ENCODE assay signal across 1 cellular context in genomic region chr9:137114613-137115393, GRCh38.
TF ChIP-seq lines count a peak whose summit lies in the region.

TSS of gene DPP7 (minus strand) at chr9:137114733. CDS start at chr9:137114713, 20 bp downstream.

TF ChIP-seq in K562, 482 proteins besides CTCF, POLR2A, EP300 and RAD21 (continued from another document and continues in another):
- TF ChIP-seq, protein P1, sequence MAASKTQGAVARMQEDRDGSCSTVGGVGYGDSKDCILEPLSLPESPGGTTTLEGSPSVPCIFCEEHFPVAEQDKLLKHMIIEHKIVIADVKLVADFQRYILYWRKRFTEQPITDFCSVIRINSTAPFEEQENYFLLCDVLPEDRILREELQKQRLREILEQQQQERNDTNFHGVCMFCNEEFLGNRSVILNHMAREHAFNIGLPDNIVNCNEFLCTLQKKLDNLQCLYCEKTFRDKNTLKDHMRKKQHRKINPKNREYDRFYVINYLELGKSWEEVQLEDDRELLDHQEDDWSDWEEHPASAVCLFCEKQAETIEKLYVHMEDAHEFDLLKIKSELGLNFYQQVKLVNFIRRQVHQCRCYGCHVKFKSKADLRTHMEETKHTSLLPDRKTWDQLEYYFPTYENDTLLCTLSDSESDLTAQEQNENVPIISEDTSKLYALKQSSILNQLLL (CRISPR knock-in tag; IDR thresholded peaks at IDR 0.05; ENCODE audit: borderline replicate concordance): no peak
- no peak for TF ChIP-seq SP2 (IDR thresholded peaks at IDR 0.05; ENCODE audit: extremely low read depth, low read depth, low read length, poor library complexity, severe bottlenecking)
- TF ChIP-seq ZNF280A (IDR thresholded peaks at IDR 0.05; ENCODE audit: low read depth, partially characterized antibody): no peak
- TF ChIP-seq FOXJ2 (tag; IDR thresholded peaks at IDR 0.05): 0 out of 2 replicates have a peak, but pooled peaks have one; percentile 22
- TF ChIP-seq ZNF175 (CRISPR knock-in tag; IDR thresholded peaks at IDR 0.05; ENCODE audit: low read depth): no peak
- TF ChIP-seq PTBP1 (IDR thresholded peaks at IDR 0.05; ENCODE audit: low read depth, low read length): no peak
- no peak for TF ChIP-seq CREB3 (tag; conservative IDR thresholded peaks at IDR 0.05; ENCODE audit: low read depth)
- no peak for TF ChIP-seq CEBPB (tag; IDR thresholded peaks at IDR 0.05)
- TF ChIP-seq BACH1 (tag; IDR thresholded peaks at IDR 0.05): no peak
- TF ChIP-seq SRSF9 (IDR thresholded peaks at IDR 0.05; ENCODE audit: borderline replicate concordance, low read depth, low read length): no peak
- no peak for TF ChIP-seq SETDB1 (IDR thresholded peaks at IDR 0.05; ENCODE audit: low read length)
- no peak for TF ChIP-seq OTX1 (CRISPR knock-in tag; IDR thresholded peaks at IDR 0.05)
- no peak for TF ChIP-seq TAF1 (IDR thresholded peaks at IDR 0.05; ENCODE audit: control insufficient read depth, extremely low read depth, insufficient read depth, low read length, severe bottlenecking)
- no peak for TF ChIP-seq SRSF7 (optimal IDR thresholded peaks at IDR 0.05; ENCODE audit: low read depth, low read length)
- no peak for TF ChIP-seq RBM25 (IDR thresholded peaks at IDR 0.05; ENCODE audit: low read depth, low read length, severe bottlenecking)
- TF ChIP-seq, protein P2, sequence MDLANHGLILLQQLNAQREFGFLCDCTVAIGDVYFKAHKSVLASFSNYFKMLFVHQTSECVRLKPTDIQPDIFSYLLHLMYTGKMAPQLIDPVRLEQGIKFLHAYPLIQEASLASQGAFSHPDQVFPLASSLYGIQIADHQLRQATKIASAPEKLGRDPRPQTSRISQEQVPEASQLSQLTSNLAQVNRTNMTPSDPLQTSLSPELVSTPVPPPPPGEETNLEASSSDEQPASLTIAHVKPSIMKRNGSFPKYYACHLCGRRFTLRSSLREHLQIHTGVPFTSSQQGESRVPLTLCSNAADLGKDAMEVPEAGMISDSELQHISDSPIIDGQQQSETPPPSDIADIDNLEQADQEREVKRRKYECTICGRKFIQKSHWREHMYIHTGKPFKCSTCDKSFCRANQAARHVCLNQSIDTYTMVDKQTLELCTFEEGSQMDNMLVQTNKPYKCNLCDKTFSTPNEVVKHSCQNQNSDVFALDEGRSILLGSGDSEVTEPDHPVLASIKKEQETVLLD (IDR thresholded peaks at IDR 0.05): 0 out of 2 replicates have a peak, but pooled peaks have one; percentile 22
- TF ChIP-seq SNIP1 (IDR thresholded peaks at IDR 0.05; ENCODE audit: low read depth): no peak
- TF ChIP-seq POLR2G (IDR thresholded peaks at IDR 0.05; ENCODE audit: low read depth, low read length): peak; percentile 80
- no peak for TF ChIP-seq TCF15 (CRISPR knock-in tag; IDR thresholded peaks at IDR 0.05)
- no peak for TF ChIP-seq NELFE (IDR thresholded peaks at IDR 0.05; ENCODE audit: insufficient read depth, insufficient read length)
- TF ChIP-seq ZNF785 (CRISPR knock-in tag; IDR thresholded peaks at IDR 0.05): no peak
- TF ChIP-seq, protein P3, sequence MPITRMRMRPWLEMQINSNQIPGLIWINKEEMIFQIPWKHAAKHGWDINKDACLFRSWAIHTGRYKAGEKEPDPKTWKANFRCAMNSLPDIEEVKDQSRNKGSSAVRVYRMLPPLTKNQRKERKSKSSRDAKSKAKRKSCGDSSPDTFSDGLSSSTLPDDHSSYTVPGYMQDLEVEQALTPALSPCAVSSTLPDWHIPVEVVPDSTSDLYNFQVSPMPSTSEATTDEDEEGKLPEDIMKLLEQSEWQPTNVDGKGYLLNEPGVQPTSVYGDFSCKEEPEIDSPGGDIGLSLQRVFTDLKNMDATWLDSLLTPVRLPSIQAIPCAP (CRISPR knock-in tag; IDR thresholded peaks at IDR 0.05; ENCODE audit: borderline replicate concordance): no peak
- no peak for TF ChIP-seq BRF1 (IDR thresholded peaks at IDR 0.05; ENCODE audit: borderline replicate concordance, extremely low read depth, insufficient read length)
- TF ChIP-seq CREBBP (IDR thresholded peaks at IDR 0.05; ENCODE audit: low read depth, low read length): no peak
- TF ChIP-seq NFXL1 (CRISPR knock-in tag; IDR thresholded peaks at IDR 0.05): no peak
- no peak for TF ChIP-seq HCFC1 (IDR thresholded peaks at IDR 0.05; ENCODE audit: low read depth, low read length)
- TF ChIP-seq, protein P4, sequence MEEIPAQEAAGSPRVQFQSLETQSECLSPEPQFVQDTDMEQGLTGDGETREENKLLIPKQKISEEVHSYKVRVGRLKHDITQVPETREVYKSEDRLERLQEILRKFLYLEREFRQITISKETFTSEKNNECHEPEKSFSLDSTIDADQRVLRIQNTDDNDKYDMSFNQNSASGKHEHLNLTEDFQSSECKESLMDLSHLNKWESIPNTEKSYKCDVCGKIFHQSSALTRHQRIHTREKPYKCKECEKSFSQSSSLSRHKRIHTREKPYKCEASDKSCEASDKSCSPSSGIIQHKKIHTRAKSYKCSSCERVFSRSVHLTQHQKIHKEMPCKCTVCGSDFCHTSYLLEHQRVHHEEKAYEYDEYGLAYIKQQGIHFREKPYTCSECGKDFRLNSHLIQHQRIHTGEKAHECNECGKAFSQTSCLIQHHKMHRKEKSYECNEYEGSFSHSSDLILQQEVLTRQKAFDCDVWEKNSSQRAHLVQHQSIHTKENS (CRISPR knock-in tag; IDR thresholded peaks at IDR 0.05): no peak
- no peak for TF ChIP-seq ZNF77 (CRISPR knock-in tag; IDR thresholded peaks at IDR 0.05)
- TF ChIP-seq TFE3 (CRISPR knock-in tag; IDR thresholded peaks at IDR 0.05): peak; percentile 79
- no peak for TF ChIP-seq PPARD (CRISPR knock-in tag; IDR thresholded peaks at IDR 0.05)
- TF ChIP-seq LEF1 (IDR thresholded peaks at IDR 0.05): no peak
- TF ChIP-seq CTBP1 (IDR thresholded peaks at IDR 0.05; ENCODE audit: borderline replicate concordance): peak; percentile 81; the same call in 1 of the 2 replicates
- TF ChIP-seq NUFIP1 (IDR thresholded peaks at IDR 0.05; ENCODE audit: partially characterized antibody): no peak
- no peak for TF ChIP-seq SMARCA5 (IDR thresholded peaks at IDR 0.05)
- TF ChIP-seq LCOR (CRISPR knock-in tag; IDR thresholded peaks at IDR 0.05): no peak
- TF ChIP-seq KLF10 (CRISPR knock-in tag; IDR thresholded peaks at IDR 0.05): no peak
- TF ChIP-seq ARID1B (IDR thresholded peaks at IDR 0.05): no peak
- TF ChIP-seq ZNF76 (CRISPR knock-in tag; IDR thresholded peaks at IDR 0.05; ENCODE audit: borderline replicate concordance): no peak
- TF ChIP-seq HNRNPH1 (optimal IDR thresholded peaks at IDR 0.05; ENCODE audit: low read depth, low read length): no peak
- no peak for TF ChIP-seq ZNF41 (CRISPR knock-in tag; conservative IDR thresholded peaks at IDR 0.05)
- no peak for TF ChIP-seq HEY1 (CRISPR knock-in tag; IDR thresholded peaks at IDR 0.05; ENCODE audit: borderline replicate concordance)
- TF ChIP-seq ARHGAP35 (IDR thresholded peaks at IDR 0.05; ENCODE audit: partially characterized antibody): no peak
- TF ChIP-seq, protein P5, sequence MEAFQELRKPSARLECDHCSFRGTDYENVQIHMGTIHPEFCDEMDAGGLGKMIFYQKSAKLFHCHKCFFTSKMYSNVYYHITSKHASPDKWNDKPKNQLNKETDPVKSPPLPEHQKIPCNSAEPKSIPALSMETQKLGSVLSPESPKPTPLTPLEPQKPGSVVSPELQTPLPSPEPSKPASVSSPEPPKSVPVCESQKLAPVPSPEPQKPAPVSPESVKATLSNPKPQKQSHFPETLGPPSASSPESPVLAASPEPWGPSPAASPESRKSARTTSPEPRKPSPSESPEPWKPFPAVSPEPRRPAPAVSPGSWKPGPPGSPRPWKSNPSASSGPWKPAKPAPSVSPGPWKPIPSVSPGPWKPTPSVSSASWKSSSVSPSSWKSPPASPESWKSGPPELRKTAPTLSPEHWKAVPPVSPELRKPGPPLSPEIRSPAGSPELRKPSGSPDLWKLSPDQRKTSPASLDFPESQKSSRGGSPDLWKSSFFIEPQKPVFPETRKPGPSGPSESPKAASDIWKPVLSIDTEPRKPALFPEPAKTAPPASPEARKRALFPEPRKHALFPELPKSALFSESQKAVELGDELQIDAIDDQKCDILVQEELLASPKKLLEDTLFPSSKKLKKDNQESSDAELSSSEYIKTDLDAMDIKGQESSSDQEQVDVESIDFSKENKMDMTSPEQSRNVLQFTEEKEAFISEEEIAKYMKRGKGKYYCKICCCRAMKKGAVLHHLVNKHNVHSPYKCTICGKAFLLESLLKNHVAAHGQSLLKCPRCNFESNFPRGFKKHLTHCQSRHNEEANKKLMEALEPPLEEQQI (IDR thresholded peaks at IDR 0.05): no peak
- no peak for TF ChIP-seq ZNF668 (CRISPR knock-in tag; IDR thresholded peaks at IDR 0.05)
- no peak for TF ChIP-seq EHMT2 (IDR thresholded peaks at IDR 0.05)
- TF ChIP-seq ZNF133 (CRISPR knock-in tag; IDR thresholded peaks at IDR 0.05): no peak
- TF ChIP-seq TCF7 (IDR thresholded peaks at IDR 0.05; ENCODE audit: borderline replicate concordance): no peak
- TF ChIP-seq RAD51 (IDR thresholded peaks at IDR 0.05; ENCODE audit: borderline replicate concordance, low read depth): no peak; the same call in 1 of the 2 replicates
- TF ChIP-seq THRA (IDR thresholded peaks at IDR 0.05): no peak
- TF ChIP-seq PBX2 (CRISPR knock-in tag; IDR thresholded peaks at IDR 0.05; ENCODE audit: low read depth): no peak
- no peak for TF ChIP-seq PBX2 (tag; conservative IDR thresholded peaks at IDR 0.05; ENCODE audit: low read depth)
